ENCODE assay signal across 17 cellular contexts in genomic region chr10:62040896-62041295, GRCh38.
DNase-seq lines count a peak whose midpoint lies in the region; ATAC-seq and TF ChIP-seq lines count a peak whose summit lies in the region.
"Had no signal": no experiment of that assay in that cellular context is flagged by ENCODE, and none has a peak within 500 bp of the region (broad histone marks: within the 10 kb centered on the region; RNA-seq: fewer than 3 reads in every experiment).

No MANE protein-coding gene starts in this region.

- peak overlapping the region; percentile 21 for H3K9ac ChIP-seq in Loucy (ENCODE audit: low read depth, low read length, poor library complexity, severe bottlenecking)

- peak overlapping the region in 5 of 8 donors; percentile 51 to 86 (median 64) for H3K27ac ChIP-seq in spleen
- H3K27ac ChIP-seq: PC-9, VCaP had no signal

- peak overlapping the region; percentile 83 for H3K27ac Mint-ChIP-seq in activated CD4-positive, alpha-beta T cell treated with anti-CD3 and anti-CD28 coated beads for 36 hours
- peak overlapping the region; percentile 82 for H3K27ac Mint-ChIP-seq in activated naive CD8-positive, alpha-beta T cell treated with anti-CD3 and anti-CD28 coated beads, Interleukin-2, amount 50 U/mL, for 24 hours

- peaks cover 92% of the 10 kb centered on the region for H3K4me1 Mint-ChIP-seq in activated CD4-positive, alpha-beta T cell treated with anti-CD3 and anti-CD28 coated beads for 36 hours
- peaks cover 88% of the 10 kb centered on the region for H3K4me1 Mint-ChIP-seq in activated naive CD8-positive, alpha-beta T cell treated with anti-CD3 and anti-CD28 coated beads, Interleukin-2, amount 50 U/mL, for 24 hours

- POLR2A ChIA-PET in activated CD4-positive, alpha-beta T cell treated with anti-CD3 and anti-CD28 coated beads for 36 hours (lab: Charles Lee), result interaction anchor here (0.8 to 4.0 kb wide), 3 partner anchors 9 to 23 kb away, joined by 3 to 36 read pairs (median 4); no protein-coding TSS in a partner anchor

- H3K36me3 ChIP-seq in Loucy (ENCODE audit: insufficient read depth, low read length), result peaks cover 7% of the 10 kb centered on the region; the same call in 1 of the 2 replicates
- no peaks in the 10 kb centered on the region for H3K36me3 ChIP-seq in spleen
- H3K36me3 ChIP-seq in HAP-1 (replicated peaks), result no peaks in the 10 kb centered on the region

- H3K4me3 Mint-ChIP-seq in activated CD4-positive, alpha-beta T cell treated with anti-CD3 and anti-CD28 coated beads for 36 hours, result no peak overlapping the region
- H3K4me3 Mint-ChIP-seq in activated naive CD8-positive, alpha-beta T cell treated with anti-CD3 and anti-CD28 coated beads, Interleukin-2, amount 50 U/mL, for 24 hours, result no peak overlapping the region

- H3K79me2 ChIP-seq in Loucy (ENCODE audit: insufficient read depth, low read length), result peaks cover 91% of the 10 kb centered on the region

- no peak for DNase-seq in activated CD4-positive, alpha-beta T cell treated with anti-CD3 and anti-CD28 coated beads for 36 hours
- no peak for DNase-seq in activated CD4-positive, alpha-beta T cell treated with anti-CD3 and anti-CD28 coated beads for 48 hours
- DNase-seq in activated naive CD8-positive, alpha-beta T cell treated with anti-CD3 and anti-CD28 coated beads, Interleukin-2, amount 50 U/mL, for 24 hours, result no peak
- no peak for DNase-seq in spleen
- DNase-seq in HAP-1 (ENCODE audit: low spot score in 2 of 2), result no peak
- no peak for DNase-seq in NAMALWA (ENCODE audit: low spot score)
- DNase-seq in COLO668 (lab: John Stamatoyannopoulos, UW; ENCODE audit: unreplicated experiment), result no peak
- DNase-seq: head of caudate nucleus; NCI-H1694 treated with DMSO at 0.1 percent for 48 hours; NCI-H510A; nucleus accumbens; PC-9; stimulated activated naive CD4-positive, alpha-beta T cell treated with Interleukin-2 at 50 U/mL for 16 hours had no signal

- no peaks in the 10 kb centered on the region for H3K9me3 Mint-ChIP-seq in activated CD4-positive, alpha-beta T cell treated with anti-CD3 and anti-CD28 coated beads for 36 hours (ENCODE audit: low read depth)
- no peaks in the 10 kb centered on the region for H3K9me3 Mint-ChIP-seq in activated naive CD8-positive, alpha-beta T cell treated with anti-CD3 and anti-CD28 coated beads, Interleukin-2, amount 50 U/mL, for 24 hours

- no peaks in the 10 kb centered on the region for H4K20me1 ChIP-seq in Loucy (ENCODE audit: insufficient read depth, low read length, poor library complexity, severe bottlenecking)

- H3K4me1 ChIP-seq in Loucy (ENCODE audit: insufficient read depth, low read length, poor library complexity, severe bottlenecking) (peaks cover 89% of the 10 kb centered on the region), spleen (peaks cover 52 to 100% (median 87%) of the 10 kb centered on the region in 6 donors), HAP-1 (peaks cover 74% of the 10 kb centered on the region)

- intact Hi-C loops in activated CD4-positive, alpha-beta T cell treated with anti-CD3 and anti-CD28 coated beads for 36 hours (cut with DNase I, micrococcal nuclease), result no loop called here
- intact Hi-C loops in spleen (cut with DNase I; ENCODE audit: low total_unique reads), result no loop called here

- H3K27me3 Mint-ChIP-seq in activated CD4-positive, alpha-beta T cell treated with anti-CD3 and anti-CD28 coated beads for 36 hours, result no peaks in the 10 kb centered on the region
- H3K27me3 Mint-ChIP-seq in activated naive CD8-positive, alpha-beta T cell treated with anti-CD3 and anti-CD28 coated beads, Interleukin-2, amount 50 U/mL, for 24 hours, result no peaks in the 10 kb centered on the region

- H3K27me3 ChIP-seq in Loucy (ENCODE audit: insufficient read depth, low read length, poor library complexity, severe bottlenecking) (no peaks in the 10 kb centered on the region), spleen (replicated peaks in 1 of 7) (no peaks in the 10 kb centered on the region), HAP-1 (ENCODE audit: low read depth) (no peaks in the 10 kb centered on the region)

- ATAC-seq in activated CD4-positive, alpha-beta T cell treated with anti-CD3 and anti-CD28 coated beads for 36 hours, result no peak
- ATAC-seq in activated naive CD8-positive, alpha-beta T cell treated with anti-CD3 and anti-CD28 coated beads, Interleukin-2, amount 50 U/mL, for 24 hours, result no peak
- ATAC-seq: esophagus mucosa, SK-N-SH treated with all-trans-retinoic acid at 6 μM for 48 hours had no signal

- H3K9me2 ChIP-seq in Loucy (replicated peaks; ENCODE audit: low read depth, low read length), result no peaks in the 10 kb centered on the region

- H3F3A ChIP-seq in Loucy (ENCODE audit: low read depth), result peaks cover 13% of the 10 kb centered on the region

- peaks cover 57% of the 10 kb centered on the region for H3K36me3 Mint-ChIP-seq in activated CD4-positive, alpha-beta T cell treated with anti-CD3 and anti-CD28 coated beads for 36 hours (ENCODE audit: low read depth)
- H3K36me3 Mint-ChIP-seq in activated naive CD8-positive, alpha-beta T cell treated with anti-CD3 and anti-CD28 coated beads, Interleukin-2, amount 50 U/mL, for 24 hours (ENCODE audit: low read depth), result peaks cover 24% of the 10 kb centered on the region

- H3K4me2 ChIP-seq in Loucy (ENCODE audit: low read depth, low read length, poor library complexity, severe bottlenecking), result peak overlapping the region; percentile 11
- H3K4me2 ChIP-seq: PC-9 had no signal

- H3K4me3 ChIP-seq in Loucy (ENCODE audit: low read length, poor library complexity, severe bottlenecking) (no peak overlapping the region), spleen (no peak overlapping the region), HAP-1 (no peak overlapping the region)
- H3K4me3 ChIP-seq: PC-9 had no signal

- WGBS in spleen, 5 donors, result 67 to 85% (median 72%) methylated on average over 4 of the region's 4 CpGs

- in situ Hi-C loops in HAP-1 (cut with MboI; ENCODE audit: low sequenced_read_pairs), result no loop called here

- no peaks in the 10 kb centered on the region for H3K9me3 ChIP-seq in Loucy (ENCODE audit: insufficient read depth, low read depth, low read length)
- no peaks in the 10 kb centered on the region for H3K9me3 ChIP-seq in spleen
- no peaks in the 10 kb centered on the region for H3K9me3 ChIP-seq in HAP-1

- CTCF ChIA-PET in activated CD4-positive, alpha-beta T cell treated with anti-CD3 and anti-CD28 coated beads for 36 hours (lab: Charles Lee), result interaction anchor here (0.8 to 6.4 kb wide), 9 partner anchors 9 to 205 kb away, joined by 3 to 113 read pairs (median 9); no protein-coding TSS in a partner anchor

- TF ChIP-seq POLR2A in spleen (IDR thresholded peaks at IDR 0.05), result no peak

- no peak overlapping the region for H2AFZ ChIP-seq in Loucy (ENCODE audit: low read length)
- H2AFZ ChIP-seq: PC-9 had no signal

- no peak for TF ChIP-seq CTCF in Loucy (conservative IDR thresholded peaks at IDR 0.05; ENCODE audit: low read length)
- TF ChIP-seq CTCF in spleen (IDR thresholded peaks at IDR 0.05 in 8 of 11, conservative IDR thresholded peaks at IDR 0.05 in 3 of 11), result no peak
